10 cellular contexts compared by ENCODE assay signal in genomic region chr2:74373189-74373588, GRCh38. TPM values are rescaled to one million over a fixed set of nuclear protein-coding genes. Genes with fewer than 3 reads are reported as not detected.
A peak's percentile ranks its signal among the peaks of the same experiment; 100 is the strongest.
DNase-seq lines count a peak whose midpoint lies in the region; ATAC-seq and TF ChIP-seq lines count a peak whose summit lies in the region.
"Had no signal": no experiment of that assay in that cellular context is flagged by ENCODE, and none has a peak within 500 bp of the region (broad histone marks: within the 10 kb centered on the region; RNA-seq: fewer than 3 reads in every experiment).

No MANE protein-coding gene starts in this region.

- H3K27me3 Mint-ChIP-seq in glutamatergic neuron (ENCODE audit: unreplicated experiment) (peaks cover 20% of the 10 kb centered on the region), progenitor cell of endocrine pancreas (no peaks in the 10 kb centered on the region)
- no peaks in the 10 kb centered on the region for H3K27me3 Mint-ChIP-seq in activated T-helper 2 cell treated with anti-CD3 and anti-CD28 coated beads, Interferon-gamma antibody, Interleukin-2, Interleukin-4, amounts not matched to agents 10 μg/mL and 5 μg/mL and 100 μg/mL, durations not matched to agents 14 hours and 24 hours and 36 hours (ENCODE audit: low read depth)
- H3K27me3 Mint-ChIP-seq in activated CD4-positive, alpha-beta memory T cell treated with anti-CD3 and anti-CD28 coated beads, Interleukin-2, amount 10 ng/mL, durations not matched to agents 7 days and 5 days, result no peaks in the 10 kb centered on the region

- H3K4me1 Mint-ChIP-seq in glutamatergic neuron (ENCODE audit: low read depth, unreplicated experiment) (peaks cover 27% of the 10 kb centered on the region), progenitor cell of endocrine pancreas (ENCODE audit: low read depth) (peaks cover 19% of the 10 kb centered on the region)
- H3K4me1 Mint-ChIP-seq in activated T-helper 2 cell treated with anti-CD3 and anti-CD28 coated beads, Interferon-gamma antibody, Interleukin-2, Interleukin-4, amounts not matched to agents 10 μg/mL and 5 μg/mL and 100 μg/mL, durations not matched to agents 14 hours and 24 hours and 36 hours (ENCODE audit: low read depth), result no peaks in the 10 kb centered on the region
- peaks cover 6% of the 10 kb centered on the region for H3K4me1 Mint-ChIP-seq in activated CD4-positive, alpha-beta memory T cell treated with anti-CD3 and anti-CD28 coated beads, Interleukin-2, amount 10 ng/mL, durations not matched to agents 7 days and 5 days

- H3K9me3 Mint-ChIP-seq in glutamatergic neuron (ENCODE audit: unreplicated experiment) (peaks cover 24% of the 10 kb centered on the region), progenitor cell of endocrine pancreas (ENCODE audit: low read depth) (no peaks in the 10 kb centered on the region)
- H3K9me3 Mint-ChIP-seq in activated T-helper 2 cell treated with anti-CD3 and anti-CD28 coated beads, Interferon-gamma antibody, Interleukin-2, Interleukin-4, amounts not matched to agents 10 μg/mL and 5 μg/mL and 100 μg/mL, durations not matched to agents 14 hours and 24 hours and 36 hours, result no peaks in the 10 kb centered on the region
- no peaks in the 10 kb centered on the region for H3K9me3 Mint-ChIP-seq in activated CD4-positive, alpha-beta memory T cell treated with anti-CD3 and anti-CD28 coated beads, Interleukin-2, amount 10 ng/mL, durations not matched to agents 7 days and 5 days
- H3K9me3 Mint-ChIP-seq: mesothelial cell of epicardium had no signal

- H3K27ac Mint-ChIP-seq in glutamatergic neuron (ENCODE audit: unreplicated experiment), result peak overlapping the region; percentile 100
- H3K27ac Mint-ChIP-seq in progenitor cell of endocrine pancreas, result peak overlapping the region; percentile 29
- H3K27ac Mint-ChIP-seq in activated T-helper 2 cell treated with anti-CD3 and anti-CD28 coated beads, Interferon-gamma antibody, Interleukin-2, Interleukin-4, amounts not matched to agents 10 μg/mL and 5 μg/mL and 100 μg/mL, durations not matched to agents 14 hours and 24 hours and 36 hours, result no peak overlapping the region
- H3K27ac Mint-ChIP-seq in activated CD4-positive, alpha-beta memory T cell treated with anti-CD3 and anti-CD28 coated beads, Interleukin-2, amount 10 ng/mL, durations not matched to agents 7 days and 5 days, result no peak overlapping the region

- no peak for ATAC-seq in HG02852 (IDR thresholded peaks at IDR 0.05; ENCODE audit: unreplicated experiment)

- CTCF ChIA-PET in activated CD4-positive, alpha-beta memory T cell treated with anti-CD3 and anti-CD28 coated beads, Interleukin-2, amount 10 ng/mL, durations not matched to agents 7 days and 5 days (lab: Charles Lee), result no interaction called here

- intact Hi-C loops in activated T-helper 2 cell treated with anti-CD3 and anti-CD28 coated beads, Interferon-gamma antibody, Interleukin-2, Interleukin-4, amounts not matched to agents 10 μg/mL and 5 μg/mL and 100 μg/mL, durations not matched to agents 14 hours and 24 hours and 36 hours (cut with micrococcal nuclease), result no loop called here

- H3K4me3 Mint-ChIP-seq in glutamatergic neuron (ENCODE audit: unreplicated experiment), result peak overlapping the region; percentile 98
- H3K4me3 Mint-ChIP-seq in progenitor cell of endocrine pancreas (ENCODE audit: low read depth), result peak overlapping the region; percentile 29
- no peak overlapping the region for H3K4me3 Mint-ChIP-seq in activated T-helper 2 cell treated with anti-CD3 and anti-CD28 coated beads, Interferon-gamma antibody, Interleukin-2, Interleukin-4, amounts not matched to agents 10 μg/mL and 5 μg/mL and 100 μg/mL, durations not matched to agents 14 hours and 24 hours and 36 hours (ENCODE audit: low read depth)
- no peak overlapping the region for H3K4me3 Mint-ChIP-seq in activated CD4-positive, alpha-beta memory T cell treated with anti-CD3 and anti-CD28 coated beads, Interleukin-2, amount 10 ng/mL, durations not matched to agents 7 days and 5 days

- peak; percentile 85 for DNase-seq in DMS79 (lab: John Stamatoyannopoulos, UW)
- peak; percentile 66 for DNase-seq in NCI-H2171 (lab: John Stamatoyannopoulos, UW)
- peak; percentile 81 for DNase-seq in glutamatergic neuron
- no peak for DNase-seq in progenitor cell of endocrine pancreas (ENCODE audit: low spot score, unreplicated experiment)
- no peak for DNase-seq in activated T-helper 2 cell treated with anti-CD3 and anti-CD28 coated beads, Interferon-gamma antibody, Interleukin-2, Interleukin-4, amounts not matched to agents 10 μg/mL and 5 μg/mL and 100 μg/mL, durations not matched to agents 14 hours and 24 hours and 36 hours (ENCODE audit: low spot score)
- no peak for DNase-seq in NCI-H2081 (lab: John Stamatoyannopoulos, UW)
- no peak for DNase-seq in activated CD4-positive, alpha-beta memory T cell treated with anti-CD3 and anti-CD28 coated beads, Interleukin-2, amount 10 ng/mL, durations not matched to agents 7 days and 5 days
- DNase-seq: effector memory CD4-positive, alpha-beta T cell had no signal

- POLR2A ChIA-PET in activated CD4-positive, alpha-beta memory T cell treated with anti-CD3 and anti-CD28 coated beads, Interleukin-2, amount 10 ng/mL, durations not matched to agents 7 days and 5 days (lab: Charles Lee), result no interaction called here

- peaks cover 13% of the 10 kb centered on the region for H3K36me3 Mint-ChIP-seq in glutamatergic neuron (ENCODE audit: unreplicated experiment)
- peaks cover 20% of the 10 kb centered on the region for H3K36me3 Mint-ChIP-seq in progenitor cell of endocrine pancreas (ENCODE audit: insufficient read depth)
- H3K36me3 Mint-ChIP-seq in activated T-helper 2 cell treated with anti-CD3 and anti-CD28 coated beads, Interferon-gamma antibody, Interleukin-2, Interleukin-4, amounts not matched to agents 10 μg/mL and 5 μg/mL and 100 μg/mL, durations not matched to agents 14 hours and 24 hours and 36 hours (ENCODE audit: low read depth), result peaks cover 41% of the 10 kb centered on the region
- peaks cover 41% of the 10 kb centered on the region for H3K36me3 Mint-ChIP-seq in activated CD4-positive, alpha-beta memory T cell treated with anti-CD3 and anti-CD28 coated beads, Interleukin-2, amount 10 ng/mL, durations not matched to agents 7 days and 5 days (ENCODE audit: low read depth)

- TF ChIP-seq CTCF in glutamatergic neuron (IDR thresholded peaks at IDR 0.05; ENCODE audit: partially characterized antibody, unreplicated experiment), result no peak
- TF ChIP-seq CTCF in progenitor cell of endocrine pancreas (IDR thresholded peaks at IDR 0.05; ENCODE audit: unreplicated experiment), result no peak

RNA-seq across cellular contexts. Expression of gene DCTN1, which starts 6.9 kb away (rescaled TPM):
- total RNA-seq in glutamatergic neuron (ENCODE audit: unreplicated experiment), result 832 TPM
- 178 and 195 TPM in 2 replicates for total RNA-seq in progenitor cell of endocrine pancreas
- total RNA-seq in activated T-helper 2 cell treated with anti-CD3 and anti-CD28 coated beads, Interferon-gamma antibody, Interleukin-2, Interleukin-4, amounts not matched to agents 10 μg/mL and 5 μg/mL and 100 μg/mL, durations not matched to agents 14 hours and 24 hours and 36 hours, result 91.1 and 104 TPM in 2 replicates
- total RNA-seq in activated CD4-positive, alpha-beta memory T cell treated with anti-CD3 and anti-CD28 coated beads, Interleukin-2, amount 10 ng/mL, durations not matched to agents 7 days and 5 days, result 10 to 100 TPM; 88.9 to 99.7 TPM

RNA-seq across cellular contexts. Expression of gene SLC4A5, which starts 30.0 kb away (rescaled TPM):
- total RNA-seq in glutamatergic neuron (ENCODE audit: unreplicated experiment), result 8.2 TPM
- 4.1 and 5.9 TPM in 2 replicates for total RNA-seq in progenitor cell of endocrine pancreas
- total RNA-seq in activated T-helper 2 cell treated with anti-CD3 and anti-CD28 coated beads, Interferon-gamma antibody, Interleukin-2, Interleukin-4, amounts not matched to agents 10 μg/mL and 5 μg/mL and 100 μg/mL, durations not matched to agents 14 hours and 24 hours and 36 hours, result 1.2 and 1.8 TPM in 2 replicates
- 1 to 10 TPM; 2.5 to 3.4 TPM for total RNA-seq in activated CD4-positive, alpha-beta memory T cell treated with anti-CD3 and anti-CD28 coated beads, Interleukin-2, amount 10 ng/mL, durations not matched to agents 7 days and 5 days

RNA-seq across cellular contexts. Expression of gene C2orf81, which starts 48.2 kb away (rescaled TPM):
- total RNA-seq in glutamatergic neuron (ENCODE audit: unreplicated experiment) (3.7 TPM), progenitor cell of endocrine pancreas (11.3 and 13.4 TPM in 2 replicates)
- total RNA-seq in activated T-helper 2 cell treated with anti-CD3 and anti-CD28 coated beads, Interferon-gamma antibody, Interleukin-2, Interleukin-4, amounts not matched to agents 10 μg/mL and 5 μg/mL and 100 μg/mL, durations not matched to agents 14 hours and 24 hours and 36 hours, result 1.6 and 1.9 TPM in 2 replicates
- 1 to 10 TPM; 1.2 to 1.6 TPM for total RNA-seq in activated CD4-positive, alpha-beta memory T cell treated with anti-CD3 and anti-CD28 coated beads, Interleukin-2, amount 10 ng/mL, durations not matched to agents 7 days and 5 days

RNA-seq across cellular contexts. Expression of gene WDR54, which starts 48.3 kb away (rescaled TPM):
- 29.5 TPM for total RNA-seq in glutamatergic neuron (ENCODE audit: unreplicated experiment)
- total RNA-seq in progenitor cell of endocrine pancreas, result 28.1 and 30.2 TPM in 2 replicates
- total RNA-seq in activated T-helper 2 cell treated with anti-CD3 and anti-CD28 coated beads, Interferon-gamma antibody, Interleukin-2, Interleukin-4, amounts not matched to agents 10 μg/mL and 5 μg/mL and 100 μg/mL, durations not matched to agents 14 hours and 24 hours and 36 hours, result 76.7 and 78.0 TPM in 2 replicates
- total RNA-seq in activated CD4-positive, alpha-beta memory T cell treated with anti-CD3 and anti-CD28 coated beads, Interleukin-2, amount 10 ng/mL, durations not matched to agents 7 days and 5 days, result 100 to 1,000 TPM; 102 to 105 TPM

Comparison
In these comparisons a context has a peak if more than half of its experiments do, and no peak if none do; other contexts are left out.
1. DNase-seq: peak in DMS79 (single experiment), NCI-H2171 (single experiment) and glutamatergic neuron (single experiment); none in progenitor cell of endocrine pancreas (single experiment), activated T-helper 2 cell treated with anti-CD3 and anti-CD28 coated beads, Interferon-gamma antibody, Interleukin-2, Interleukin-4, amounts not matched to agents 10 μg/mL and 5 μg/mL and 100 μg/mL, durations not matched to agents 14 hours and 24 hours and 36 hours (single experiment), NCI-H2081 (0 of 2) and activated CD4-positive, alpha-beta memory T cell treated with anti-CD3 and anti-CD28 coated beads, Interleukin-2, amount 10 ng/mL, durations not matched to agents 7 days and 5 days (single experiment).
2. H3K27ac Mint-ChIP-seq: peak in glutamatergic neuron (single experiment) and progenitor cell of endocrine pancreas (single experiment); none in activated T-helper 2 cell treated with anti-CD3 and anti-CD28 coated beads, Interferon-gamma antibody, Interleukin-2, Interleukin-4, amounts not matched to agents 10 μg/mL and 5 μg/mL and 100 μg/mL, durations not matched to agents 14 hours and 24 hours and 36 hours (single experiment) and activated CD4-positive, alpha-beta memory T cell treated with anti-CD3 and anti-CD28 coated beads, Interleukin-2, amount 10 ng/mL, durations not matched to agents 7 days and 5 days (single experiment).
3. H3K4me3 Mint-ChIP-seq: peak in glutamatergic neuron (single experiment) and progenitor cell of endocrine pancreas (single experiment); none in activated T-helper 2 cell treated with anti-CD3 and anti-CD28 coated beads, Interferon-gamma antibody, Interleukin-2, Interleukin-4, amounts not matched to agents 10 μg/mL and 5 μg/mL and 100 μg/mL, durations not matched to agents 14 hours and 24 hours and 36 hours (single experiment) and activated CD4-positive, alpha-beta memory T cell treated with anti-CD3 and anti-CD28 coated beads, Interleukin-2, amount 10 ng/mL, durations not matched to agents 7 days and 5 days (single experiment).